ENCODE assay signal across 20 cellular contexts in the genomic region with DNA sequence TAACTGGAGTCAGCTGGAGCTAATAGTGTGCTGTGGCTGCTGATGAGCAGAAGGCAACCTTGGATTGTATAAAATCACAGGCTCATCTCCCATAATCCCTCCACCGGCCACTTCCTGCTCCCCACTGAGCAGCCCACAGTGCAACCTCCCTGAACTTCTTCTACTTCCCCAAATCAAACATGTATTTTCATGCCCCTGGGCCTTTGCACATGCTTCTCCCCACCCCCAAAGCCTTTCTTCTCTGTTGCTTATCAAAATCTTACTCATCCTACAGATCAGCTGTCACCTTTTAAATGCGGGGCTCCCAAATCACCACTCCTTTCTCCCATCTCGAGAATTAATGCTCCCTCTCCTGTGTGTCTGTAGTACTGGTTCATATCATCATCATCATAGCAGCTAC. TPM values are rescaled to one million over a fixed set of nuclear protein-coding genes. Genes with fewer than 3 reads are reported as not detected.
DNase-seq lines count a peak whose midpoint lies in the region; ATAC-seq, FAIRE-seq and TF ChIP-seq lines count a peak whose summit lies in the region.
"Had no signal": no experiment of that assay in that cellular context is flagged by ENCODE, and none has a peak within 500 bp of the region (broad histone marks: within the 10 kb centered on the region; RNA-seq: fewer than 3 reads in every experiment).

No MANE protein-coding gene starts in this region.

- H3K9me3 Mint-ChIP-seq in activated naive CD8-positive, alpha-beta T cell treated with anti-CD3 and anti-CD28 coated beads, Interleukin-2, amount 50 U/mL, for 24 hours, result no peaks in the 10 kb centered on the region

- H3K79me2 ChIP-seq in OCI-LY3 (ENCODE audit: low read length), result peaks cover 100% of the 10 kb centered on the region

- peak overlapping the region; percentile 85 for H3K27ac Mint-ChIP-seq in activated naive CD8-positive, alpha-beta T cell treated with anti-CD3 and anti-CD28 coated beads, Interleukin-2, amount 50 U/mL, for 24 hours

- H3K9me3 ChIP-seq in OCI-LY3 (ENCODE audit: insufficient read depth, low read length), result no peaks in the 10 kb centered on the region
- no peaks in the 10 kb centered on the region for H3K9me3 ChIP-seq in upper lobe of right lung
- H3K9me3 ChIP-seq in kidney (ENCODE audit: control insufficient read depth in 1 of 2, low read length in 2 of 2), result no peaks in the 10 kb centered on the region
- H3K9me3 ChIP-seq: BE2C had no signal

- H3K36me3 ChIP-seq in OCI-LY3 (replicated peaks; ENCODE audit: low read depth, low read length), result peaks cover 45% of the 10 kb centered on the region
- no peaks in the 10 kb centered on the region for H3K36me3 ChIP-seq in upper lobe of right lung
- no peaks in the 10 kb centered on the region for H3K36me3 ChIP-seq in kidney (ENCODE audit: control insufficient read depth in 1 of 2, insufficient read depth in 2 of 2, low read length in 2 of 2)
- H3K36me3 ChIP-seq: BE2C had no signal

- H2AFZ ChIP-seq in OCI-LY3 (ENCODE audit: low read depth, low read length), result no peak overlapping the region

- peaks cover 93% of the 10 kb centered on the region for H3K4me1 Mint-ChIP-seq in activated naive CD8-positive, alpha-beta T cell treated with anti-CD3 and anti-CD28 coated beads, Interleukin-2, amount 50 U/mL, for 24 hours

- no peak for ATAC-seq in activated naive CD8-positive, alpha-beta T cell treated with anti-CD3 and anti-CD28 coated beads, Interleukin-2, amount 50 U/mL, for 24 hours
- peak; percentile 39 for ATAC-seq in upper lobe of right lung
- ATAC-seq: left lobe of liver, right cardiac atrium had no signal

- peak overlapping the region; percentile 58 for H3K4me3 Mint-ChIP-seq in activated naive CD8-positive, alpha-beta T cell treated with anti-CD3 and anti-CD28 coated beads, Interleukin-2, amount 50 U/mL, for 24 hours

- peak; percentile 35 for DNase-seq in stimulated activated CD4-positive, alpha-beta T cell treated with anti-CD3 and anti-CD28 coated beads, Interleukin-15, amount 100 ng/mL, for 24 hours
- DNase-seq in stimulated activated CD4-positive, alpha-beta T cell treated with anti-CD3 and anti-CD28 coated beads, Interleukin-12 subunit alpha, Interleukin-12 subunit beta, amount 100 ng/mL, for 4 hours, result no peak
- no peak for DNase-seq in activated naive CD8-positive, alpha-beta T cell treated with anti-CD3 and anti-CD28 coated beads, Interleukin-2, amount 50 U/mL, for 24 hours
- DNase-seq in upper lobe of right lung, result no peak
- no peak for DNase-seq in kidney
- DNase-seq in HT-29 (ENCODE audit: low spot score), result no peak
- DNase-seq in SKM-1 treated with dmso at 0.1 percent for 144 hours (lab: John Stamatoyannopoulos, UW; ENCODE audit: unreplicated experiment), result no peak
- DNase-seq: BE2C; DMS79 treated with DMSO at 0.1 percent for 48 hours; hypothalamus; NCI-H1436; NCI-H510A treated with DMSO at 0.1 percent for 48 hours; right cardiac atrium; stimulated activated CD4-positive, alpha-beta T cell treated with anti-CD3 and anti-CD28 coated beads, Interleukin-4, amount 100 ng/mL, for 1 hour; T-helper 9 cell had no signal

- H3K4me3 ChIP-seq in OCI-LY3 (ENCODE audit: low read length) (no peak overlapping the region), upper lobe of right lung (no peak overlapping the region), kidney (ENCODE audit: low read length in 2 of 2) (no peak overlapping the region)

- H3K27ac ChIP-seq in OCI-LY3 (ENCODE audit: low read length) (peak overlapping the region; percentile 7; the same call in 1 of the 2 replicates), upper lobe of right lung (no peak overlapping the region), kidney (ENCODE audit: low read depth in 2 of 2, low read length in 2 of 2) (no peak overlapping the region)
- H3K27ac ChIP-seq: RWPE1 had no signal

- TF ChIP-seq CTCF in OCI-LY3 (IDR thresholded peaks at IDR 0.05; ENCODE audit: low read depth, low read length) (no peak), upper lobe of right lung (IDR thresholded peaks at IDR 0.05) (no peak), kidney (IDR thresholded peaks at IDR 0.05; ENCODE audit: borderline replicate concordance, extremely low read depth, insufficient read depth) (no peak)

- H3K4me1 ChIP-seq in OCI-LY3 (ENCODE audit: low read length) (peaks cover 54% of the 10 kb centered on the region), upper lobe of right lung (no peaks in the 10 kb centered on the region), kidney (ENCODE audit: control insufficient read depth in 1 of 2, insufficient read depth in 1 of 2, low read depth in 1 of 2, low read length in 2 of 2) (no peaks in the 10 kb centered on the region)
- H3K4me1 ChIP-seq: BE2C had no signal

- no peak overlapping the region for H3K4me2 ChIP-seq in OCI-LY3 (ENCODE audit: low read length)

- H3K27me3 Mint-ChIP-seq in activated naive CD8-positive, alpha-beta T cell treated with anti-CD3 and anti-CD28 coated beads, Interleukin-2, amount 50 U/mL, for 24 hours, result no peaks in the 10 kb centered on the region

- H3K9ac ChIP-seq in OCI-LY3 (ENCODE audit: low read length) (no peak overlapping the region), kidney (ENCODE audit: low read length in 2 of 2) (no peak overlapping the region)

- H3K27me3 ChIP-seq in OCI-LY3 (ENCODE audit: low read depth, low read length) (no peaks in the 10 kb centered on the region), upper lobe of right lung (no peaks in the 10 kb centered on the region)
- H3K27me3 ChIP-seq: BE2C had no signal

- peaks cover 97% of the 10 kb centered on the region for H4K20me1 ChIP-seq in OCI-LY3 (ENCODE audit: insufficient read depth, low read length)

- intact Hi-C loops in upper lobe of right lung (cut with DNase I) (no loop called here), kidney (cut with DNase I) (no loop called here)

- H3K36me3 Mint-ChIP-seq in activated naive CD8-positive, alpha-beta T cell treated with anti-CD3 and anti-CD28 coated beads, Interleukin-2, amount 50 U/mL, for 24 hours (ENCODE audit: low read depth), result peaks cover 63% of the 10 kb centered on the region

- no peak for FAIRE-seq in kidney (lab: Jason Lieb, UNC)
- FAIRE-seq: urothelium cell line had no signal

RNA-seq across cellular contexts. Expression of a gene that starts 35.8 kb away (rescaled TPM):
- total RNA-seq in upper lobe of right lung, result 8.8 TPM
- 14.1 TPM for total RNA-seq in kidney
- polyA plus RNA-seq in kidney (ENCODE audit: insufficient read depth, low read depth, low replicate concordance), result 0.17 TPM
- total RNA-seq in HT-29 (2014; rRNA removed; shearing (Covaris generic)), result not detected in 2 replicates
- total RNA-seq: myocyte had no signal
